ENCODE assay signal across 1 cellular context in genomic region chr13:49954674-49955455, GRCh38.
TF ChIP-seq lines count a peak whose summit lies in the region.

No MANE protein-coding gene starts in this region.

TF ChIP-seq in HepG2, 621 proteins besides CTCF, POLR2A, EP300 and RAD21:
- TF ChIP-seq TAF1 (CRISPR knock-in tag; IDR thresholded peaks at IDR 0.05) (no peak), ZNF574 (CRISPR knock-in tag; IDR thresholded peaks at IDR 0.05) (no peak), NR1H2 (CRISPR knock-in tag; IDR thresholded peaks at IDR 0.05; ENCODE audit: borderline replicate concordance, low read depth) (no peak), PRMT3 (CRISPR knock-in tag; IDR thresholded peaks at IDR 0.05; ENCODE audit: borderline replicate concordance, low read depth) (no peak), CENPX (CRISPR knock-in tag; IDR thresholded peaks at IDR 0.05) (no peak), HNRNPL (IDR thresholded peaks at IDR 0.05; ENCODE audit: low read depth, low read length) (no peak), ZNF17 (CRISPR knock-in tag; IDR thresholded peaks at IDR 0.05) (no peak)
- TF ChIP-seq, protein P1, sequence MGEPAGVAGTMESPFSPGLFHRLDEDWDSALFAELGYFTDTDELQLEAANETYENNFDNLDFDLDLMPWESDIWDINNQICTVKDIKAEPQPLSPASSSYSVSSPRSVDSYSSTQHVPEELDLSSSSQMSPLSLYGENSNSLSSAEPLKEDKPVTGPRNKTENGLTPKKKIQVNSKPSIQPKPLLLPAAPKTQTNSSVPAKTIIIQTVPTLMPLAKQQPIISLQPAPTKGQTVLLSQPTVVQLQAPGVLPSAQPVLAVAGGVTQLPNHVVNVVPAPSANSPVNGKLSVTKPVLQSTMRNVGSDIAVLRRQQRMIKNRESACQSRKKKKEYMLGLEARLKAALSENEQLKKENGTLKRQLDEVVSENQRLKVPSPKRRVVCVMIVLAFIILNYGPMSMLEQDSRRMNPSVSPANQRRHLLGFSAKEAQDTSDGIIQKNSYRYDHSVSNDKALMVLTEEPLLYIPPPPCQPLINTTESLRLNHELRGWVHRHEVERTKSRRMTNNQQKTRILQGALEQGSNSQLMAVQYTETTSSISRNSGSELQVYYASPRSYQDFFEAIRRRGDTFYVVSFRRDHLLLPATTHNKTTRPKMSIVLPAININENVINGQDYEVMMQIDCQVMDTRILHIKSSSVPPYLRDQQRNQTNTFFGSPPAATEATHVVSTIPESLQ (CRISPR knock-in tag; conservative IDR thresholded peaks at IDR 0.05), result no peak
- TF ChIP-seq, protein P2, sequence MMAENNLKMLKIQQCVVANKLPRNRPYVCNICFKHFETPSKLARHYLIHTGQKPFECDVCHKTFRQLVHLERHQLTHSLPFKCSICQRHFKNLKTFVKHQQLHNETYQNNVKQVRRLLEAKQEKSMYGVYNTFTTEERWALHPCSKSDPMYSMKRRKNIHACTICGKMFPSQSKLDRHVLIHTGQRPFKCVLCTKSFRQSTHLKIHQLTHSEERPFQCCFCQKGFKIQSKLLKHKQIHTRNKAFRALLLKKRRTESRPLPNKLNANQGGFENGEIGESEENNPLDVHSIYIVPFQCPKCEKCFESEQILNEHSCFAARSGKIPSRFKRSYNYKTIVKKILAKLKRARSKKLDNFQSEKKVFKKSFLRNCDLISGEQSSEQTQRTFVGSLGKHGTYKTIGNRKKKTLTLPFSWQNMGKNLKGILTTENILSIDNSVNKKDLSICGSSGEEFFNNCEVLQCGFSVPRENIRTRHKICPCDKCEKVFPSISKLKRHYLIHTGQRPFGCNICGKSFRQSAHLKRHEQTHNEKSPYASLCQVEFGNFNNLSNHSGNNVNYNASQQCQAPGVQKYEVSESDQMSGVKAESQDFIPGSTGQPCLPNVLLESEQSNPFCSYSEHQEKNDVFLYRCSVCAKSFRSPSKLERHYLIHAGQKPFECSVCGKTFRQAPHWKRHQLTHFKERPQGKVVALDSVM (CRISPR knock-in tag; IDR thresholded peaks at IDR 0.05), result no peak
